29 cellular contexts compared by ENCODE assay signal in genomic region chr15:48883699-48884098, GRCh38.
"Had no signal": no experiment of that assay in that cellular context is flagged by ENCODE, and none has a peak within 500 bp of the region (broad histone marks: within the 10 kb centered on the region; RNA-seq: fewer than 3 reads in every experiment).

No MANE protein-coding gene starts in this region.

- ATAC-seq: stimulated activated effector memory CD8-positive, alpha-beta T cell treated with anti-CD3 and anti-CD28 coated beads, Interleukin-12 subunit alpha, Interleukin-12 subunit beta, amount 100 ng/mL, for 72 hours; stimulated activated memory B cell treated with anti-CD40 and anti-IgM and Interleukin-4, amounts not matched to agents 10 μg/mL and 1 μg/mL and 100 μg/mL, for 72 hours; stimulated activated naive B cell treated with anti-CD40 and anti-IgM and Interleukin-4, amounts not matched to agents 10 μg/mL and 1 μg/mL and 100 μg/mL, for 72 hours; stimulated activated naive CD8-positive, alpha-beta T cell treated with anti-CD3 and anti-CD28 coated beads, Interleukin-15, amount 100 ng/mL, for 72 hours; stimulated activated naive CD8-positive, alpha-beta T cell treated with anti-CD3 and anti-CD28 coated beads, Interleukin-15, Interleukin-2, amounts not matched to agents 100 U/mL and 50 U/mL, for 24 hours; upper lobe of right lung had no signal

- H3K27me3 Mint-ChIP-seq: type B pancreatic cell had no signal

- H3K9me3 ChIP-seq: stomach, suprapubic skin, testis, thoracic aorta, thyroid gland, tibial artery, tibial nerve, transverse colon, upper lobe of left lung, upper lobe of right lung, uterus, vagina had no signal

- H3K27ac ChIP-seq: stomach, suprapubic skin, testis, thoracic aorta, thyroid gland, tibial artery, transverse colon, upper lobe of left lung, upper lobe of right lung, uterus, vagina had no signal

- H3K27ac Mint-ChIP-seq: stimulated activated effector memory CD8-positive, alpha-beta T cell treated with anti-CD3 and anti-CD28 coated beads, Interleukin-12 subunit alpha, Interleukin-12 subunit beta, amount 100 ng/mL, for 72 hours; stimulated activated memory B cell treated with anti-CD40 and anti-IgM and Interleukin-4, amounts not matched to agents 10 μg/mL and 1 μg/mL and 100 μg/mL, for 72 hours; stimulated activated naive B cell treated with anti-CD40 and anti-IgM and Interleukin-4, amounts not matched to agents 10 μg/mL and 1 μg/mL and 100 μg/mL, for 72 hours; stimulated activated naive CD8-positive, alpha-beta T cell treated with anti-CD3 and anti-CD28 coated beads, Interleukin-15, amount 100 ng/mL, for 72 hours; stimulated activated naive CD8-positive, alpha-beta T cell treated with anti-CD3 and anti-CD28 coated beads, Interleukin-15, Interleukin-2, amounts not matched to agents 100 ng/mL and 50 ng/mL, for 24 hours; type B pancreatic cell had no signal

- DNase-seq: stimulated activated CD4-positive, alpha-beta T cell treated with anti-CD3 and anti-CD28 coated beads, Interleukin-2, amount 100 ng/mL, for 48 hours; stimulated activated CD4-positive, alpha-beta T cell treated with anti-CD3 and anti-CD28 coated beads, Interleukin-4, amount 100 ng/mL, for 1 hour; stimulated activated CD4-positive, alpha-beta T cell treated with anti-CD3 and anti-CD28 coated beads, Interleukin-4, amount 100 ng/mL, for 24 hours; stimulated activated CD4-positive, alpha-beta T cell treated with anti-CD3 and anti-CD28 coated beads, Interleukin-4, amount 100 ng/mL, for 4 hours; stimulated activated CD8-positive, alpha-beta memory T cell treated with anti-CD3 and anti-CD28 coated beads, Interleukin-4, amount 100 ng/mL, for 48 hours; stimulated activated naive B cell treated with anti-CD40 and anti-IgM and Interleukin-4, amounts not matched to agents 10 μg/mL and 1 μg/mL and 100 μg/mL, for 72 hours; stimulated activated naive CD4-positive, alpha-beta T cell; stimulated activated naive CD4-positive, alpha-beta T cell treated with Interleukin-2 at 50 U/mL for 16 hours; stimulated activated naive CD8-positive, alpha-beta T cell treated with anti-CD3 and anti-CD28 coated beads, Interleukin-15, amount 100 ng/mL, for 72 hours; stimulated activated naive CD8-positive, alpha-beta T cell treated with anti-CD3 and anti-CD28 coated beads, Interleukin-15, Interleukin-2, amounts not matched to agents 100 U/mL and 50 U/mL, for 24 hours; stomach; substantia nigra; testis; thyroid gland; tibial artery; transverse colon; trophoblast cell; upper lobe of left lung; upper lobe of right lung; uterus had no signal

- H3K36me3 ChIP-seq: stomach, suprapubic skin, thoracic aorta, thyroid gland, tibial artery, tibial nerve, transverse colon, upper lobe of left lung, upper lobe of right lung, uterus, vagina had no signal

- H3K4me3 Mint-ChIP-seq: stimulated activated effector memory CD8-positive, alpha-beta T cell treated with anti-CD3 and anti-CD28 coated beads, Interleukin-12 subunit alpha, Interleukin-12 subunit beta, amount 100 ng/mL, for 72 hours; stimulated activated memory B cell treated with anti-CD40 and anti-IgM and Interleukin-4, amounts not matched to agents 10 μg/mL and 1 μg/mL and 100 μg/mL, for 72 hours; stimulated activated naive B cell treated with anti-CD40 and anti-IgM and Interleukin-4, amounts not matched to agents 10 μg/mL and 1 μg/mL and 100 μg/mL, for 72 hours; stimulated activated naive CD8-positive, alpha-beta T cell treated with anti-CD3 and anti-CD28 coated beads, Interleukin-15, amount 100 ng/mL, for 72 hours; stimulated activated naive CD8-positive, alpha-beta T cell treated with anti-CD3 and anti-CD28 coated beads, Interleukin-15, Interleukin-2, amounts not matched to agents 100 ng/mL and 50 ng/mL, for 24 hours; type B pancreatic cell had no signal

- H3K9me3 Mint-ChIP-seq: stimulated activated effector memory CD8-positive, alpha-beta T cell treated with anti-CD3 and anti-CD28 coated beads, Interleukin-12 subunit alpha, Interleukin-12 subunit beta, amount 100 ng/mL, for 72 hours; stimulated activated memory B cell treated with anti-CD40 and anti-IgM and Interleukin-4, amounts not matched to agents 10 μg/mL and 1 μg/mL and 100 μg/mL, for 72 hours; stimulated activated naive B cell treated with anti-CD40 and anti-IgM and Interleukin-4, amounts not matched to agents 10 μg/mL and 1 μg/mL and 100 μg/mL, for 72 hours; stimulated activated naive CD8-positive, alpha-beta T cell treated with anti-CD3 and anti-CD28 coated beads, Interleukin-15, amount 100 ng/mL, for 72 hours; stimulated activated naive CD8-positive, alpha-beta T cell treated with anti-CD3 and anti-CD28 coated beads, Interleukin-15, Interleukin-2, amounts not matched to agents 100 ng/mL and 50 ng/mL, for 24 hours; type B pancreatic cell had no signal

- H3K27me3 ChIP-seq: stomach, suprapubic skin, testis, thyroid gland, tibial artery, tibial nerve, upper lobe of left lung, upper lobe of right lung, uterus, vagina had no signal

- H3K4me3 ChIP-seq: stomach, suprapubic skin, testis, thoracic aorta, thyroid gland, tibial artery, tibial nerve, transverse colon, upper lobe of left lung, upper lobe of right lung, uterus, vagina had no signal

- FAIRE-seq: urothelium cell line had no signal
